In genomic region chr6:44342489-44342888, GRCh38 we compare ENCODE assay signal across 14 cellular contexts. TPM values are rescaled to one million over a fixed set of nuclear protein-coding genes. Genes with fewer than 3 reads are reported as not detected.
DNase-seq lines count a peak whose midpoint lies in the region; FAIRE-seq and TF ChIP-seq lines count a peak whose summit lies in the region.
"Had no signal": no experiment of that assay in that cellular context is flagged by ENCODE, and none has a peak within 500 bp of the region (broad histone marks: within the 10 kb centered on the region; RNA-seq: fewer than 3 reads in every experiment).

TSS of gene SPATS1 (plus strand) at chr6:44342650. CDS start at chr6:44343096, 446 bp downstream.

- no peaks in the 10 kb centered on the region for H3K4me1 Mint-ChIP-seq in endodermal cell

- peaks cover 30% of the 10 kb centered on the region for H3K27me3 Mint-ChIP-seq in endodermal cell (ENCODE audit: insufficient read depth)

- 76 to 94% methylated on average over 14 to 31 of the region's 31 CpGs for WGBS in endodermal cell (ENCODE audit: insufficient coverage in 1 of 2, insufficient read length in 1 of 2), 2 experiments

- H2AFZ ChIP-seq in Karpas-422 (ENCODE audit: low read length), result peak within 1 kb of the TSS; percentile 90
- no peak within 1 kb of the TSS for H2AFZ ChIP-seq in osteoblast (ENCODE audit: low read length)

- no peaks in the 10 kb centered on the region for H3K9me3 Mint-ChIP-seq in endodermal cell

- no peaks in the 10 kb centered on the region for H3K36me3 ChIP-seq in BLaER1 treated with 17β-estradiol and CSF1 and Interleukin-3, amounts not matched to agents 10 nM and 100 nM
- H3K36me3 ChIP-seq in Karpas-422 (ENCODE audit: insufficient read depth, low read length) (no peaks in the 10 kb centered on the region), endodermal cell (ENCODE audit: control insufficient read depth, insufficient read depth, low read length) (no peaks in the 10 kb centered on the region), osteoblast (ENCODE audit: insufficient read depth, low read length) (no peaks in the 10 kb centered on the region)

- H3K27ac Mint-ChIP-seq in endodermal cell, result no peak within 1 kb of the TSS
- H3K27ac Mint-ChIP-seq: activated naive CD8-positive, alpha-beta T cell had no signal

- peak within 1 kb of the TSS in 6 of 10 experiments; percentile 14 to 39 (median 25); a peak in 9 of 20 replicates for H3K4me3 ChIP-seq in BLaER1 treated with 17β-estradiol and CSF1 and Interleukin-3, amounts not matched to agents 10 nM and 100 nM
- H3K4me3 ChIP-seq in Karpas-422 (ENCODE audit: low read length) (no peak within 1 kb of the TSS), endodermal cell (ENCODE audit: low read length) (no peak within 1 kb of the TSS), osteoblast (ENCODE audit: insufficient read depth, low read length) (peak within 1 kb of the TSS; percentile 35)

- H3K4me2 ChIP-seq in BLaER1 treated with 17β-estradiol and CSF1 and Interleukin-3, amounts not matched to agents 10 nM and 100 nM, result peak within 1 kb of the TSS; percentile 18 to 95 (median 78); a peak in 21 of 22 replicates
- H3K4me2 ChIP-seq in Karpas-422 (ENCODE audit: low read depth, low read length, poor library complexity, severe bottlenecking) (peak within 1 kb of the TSS; percentile 38), osteoblast (ENCODE audit: insufficient read depth, low read length) (no peak within 1 kb of the TSS)

- H3K4me1 ChIP-seq in BLaER1 treated with 17β-estradiol and CSF1 and Interleukin-3, amounts not matched to agents 10 nM and 100 nM, result peaks cover 6 to 36% (median 21%) of the 10 kb centered on the region in 10 experiments; a peak in 18 of 20 replicates
- peaks cover 26% of the 10 kb centered on the region for H3K4me1 ChIP-seq in Karpas-422 (ENCODE audit: low read length)
- no peaks in the 10 kb centered on the region for H3K4me1 ChIP-seq in endodermal cell (ENCODE audit: control insufficient read depth, insufficient read depth, low read length)
- H3K4me1 ChIP-seq in osteoblast (ENCODE audit: insufficient read depth, low read length), result no peaks in the 10 kb centered on the region
- H3K4me1 ChIP-seq: foreskin keratinocyte had no signal

- H3K9ac ChIP-seq in BLaER1 treated with 17β-estradiol and CSF1 and Interleukin-3, amounts not matched to agents 10 nM and 100 nM, result peak within 1 kb of the TSS in 5 of 11 experiments; percentile 7 to 57 (median 40); a peak in 8 of 22 replicates
- H3K9ac ChIP-seq in Karpas-422 (ENCODE audit: low read length) (no peak within 1 kb of the TSS), endodermal cell (ENCODE audit: extremely low read depth, low read length, poor library complexity, severe bottlenecking) (no peak within 1 kb of the TSS)

- H3K27ac ChIP-seq in BLaER1 treated with 17β-estradiol and CSF1 and Interleukin-3, amounts not matched to agents 10 nM and 100 nM, result peak within 1 kb of the TSS in 4 of 11 experiments; percentile 18 to 65 (median 51); a peak in 7 of 22 replicates
- H3K27ac ChIP-seq in Karpas-422 (ENCODE audit: low read length) (no peak within 1 kb of the TSS), endodermal cell (ENCODE audit: low read depth, low read length) (no peak within 1 kb of the TSS), osteoblast (ENCODE audit: low read depth, low read length) (no peak within 1 kb of the TSS)
- H3K27ac ChIP-seq: foreskin keratinocyte had no signal

- no peaks in the 10 kb centered on the region; a peak in 2 of 22 replicates for H4K20me1 ChIP-seq in BLaER1 treated with 17β-estradiol and CSF1 and Interleukin-3, amounts not matched to agents 10 nM and 100 nM
- H4K20me1 ChIP-seq in Karpas-422 (ENCODE audit: insufficient read depth, low read depth, low read length), result no peaks in the 10 kb centered on the region
- peaks cover 4% of the 10 kb centered on the region for H4K20me1 ChIP-seq in osteoblast (ENCODE audit: insufficient read depth, low read length)

- no peaks in the 10 kb centered on the region for H3K9me2 ChIP-seq in Karpas-422 (replicated peaks; ENCODE audit: insufficient read depth, low read length)

- H3K9me3 ChIP-seq in BLaER1 treated with 17β-estradiol and CSF1 and Interleukin-3, amounts not matched to agents 10 nM and 100 nM (replicated peaks in 1 of 11), result no peaks in the 10 kb centered on the region
- H3K9me3 ChIP-seq in Karpas-422 (ENCODE audit: low read length) (no peaks in the 10 kb centered on the region), endodermal cell (ENCODE audit: control insufficient read depth, low read length) (no peaks in the 10 kb centered on the region), osteoblast (ENCODE audit: low read depth, low read length) (no peaks in the 10 kb centered on the region)

- DNase-seq in Karpas-422 (no peak), endodermal cell (peak; percentile 82), osteoblast (ENCODE audit: insufficient read length, low spot score, missing footprints) (no peak), COLO829 (ENCODE audit: low spot score) (no peak), medulla oblongata (ENCODE audit: extremely low spot score) (no peak), GM12891 (ENCODE audit: insufficient read length, low spot score) (no peak), NCI-H1694 treated with DMSO at 0.1 percent for 48 hours (lab: John Stamatoyannopoulos, UW) (no peak)
- DNase-seq: DND-41, foreskin keratinocyte, NCI-H2171, occipital lobe, T1000 had no signal

- FAIRE-seq in GM12891 (lab: Jason Lieb, UNC), result no peak

- no peak for TF ChIP-seq CTCF in endodermal cell (conservative IDR thresholded peaks at IDR 0.05)
- TF ChIP-seq CTCF in osteoblast (IDR thresholded peaks at IDR 0.05; ENCODE audit: extremely low read depth, low read depth, low read length), result no peak

- H3K4me3 Mint-ChIP-seq in endodermal cell, result peak within 1 kb of the TSS; percentile 34
- H3K4me3 Mint-ChIP-seq: activated naive CD8-positive, alpha-beta T cell had no signal

- peaks cover 27 to 45% (median 42%) of the 10 kb centered on the region in 11 experiments for H3K27me3 ChIP-seq in BLaER1 treated with 17β-estradiol and CSF1 and Interleukin-3, amounts not matched to agents 10 nM and 100 nM
- H3K27me3 ChIP-seq in Karpas-422 (ENCODE audit: low read length) (no peaks in the 10 kb centered on the region), endodermal cell (ENCODE audit: control insufficient read depth, insufficient read depth, low read length, poor library complexity, severe bottlenecking) (peaks cover 4% of the 10 kb centered on the region), osteoblast (ENCODE audit: insufficient read depth, low read length) (peaks cover 44% of the 10 kb centered on the region)

- no peaks in the 10 kb centered on the region for H3K79me2 ChIP-seq in Karpas-422 (ENCODE audit: low read length)
- H3K79me2 ChIP-seq in osteoblast (ENCODE audit: insufficient read depth, low read length), result no peaks in the 10 kb centered on the region

- no peak for TF ChIP-seq POLR2A in GM12891 (IDR thresholded peaks at IDR 0.05; ENCODE audit: low read depth, low read length)

- no peaks in the 10 kb centered on the region for H3K36me3 Mint-ChIP-seq in endodermal cell (ENCODE audit: low read depth)
- H3K36me3 Mint-ChIP-seq: activated naive CD8-positive, alpha-beta T cell had no signal

TF ChIP-seq in GM12891, 5 proteins besides CTCF, POLR2A, EP300 and RAD21:
- TF ChIP-seq TAF1 (IDR thresholded peaks at IDR 0.05; ENCODE audit: low read depth, low read length) (no peak), SPI1 (IDR thresholded peaks at IDR 0.05; ENCODE audit: low read depth, low read length) (no peak), POLR2AphosphoS5 (IDR thresholded peaks at IDR 0.05; ENCODE audit: low read depth, low read length) (no peak), PAX5 (IDR thresholded peaks at IDR 0.05; ENCODE audit: insufficient read depth, low read length, severe bottlenecking) (no peak), POU2F2 (IDR thresholded peaks at IDR 0.05; ENCODE audit: low read depth, low read length) (no peak)

RNA-seq across cellular contexts. Expression of gene SPATS1, which starts in this region (rescaled TPM):
- not detected in 2 replicates for total RNA-seq in Karpas-422 (2014; rRNA removed; shearing (Covaris generic); ENCODE audit: low replicate concordance)
- not detected for total RNA-seq in endodermal cell
- polyA plus RNA-seq in endodermal cell (2013, experiment 1 of 2), result not detected
- not detected for polyA plus RNA-seq in endodermal cell (2013, experiment 2 of 2)
- total RNA-seq in osteoblast, result not detected in 2 replicates
- not detected for polyA plus RNA-seq in GM12891 (2012; ENCODE audit: low read depth, missing spikeins)
- total RNA-seq: foreskin keratinocyte had no signal
- polyA plus RNA-seq: foreskin keratinocyte had no signal

Comparison
In these comparisons a context has a peak if more than half of its experiments do, and no peak if none do; other contexts are left out.
1. Peak in DNase-seq in endodermal cell; RNA of the gene not detected or under 1 TPM.
2. H3K4me3 ChIP-seq: peak in BLaER1 treated with 17β-estradiol and CSF1 and Interleukin-3, amounts not matched to agents 10 nM and 100 nM (6 of 10) and osteoblast (single experiment); none in Karpas-422 (single experiment) and endodermal cell (single experiment).